ENCODE assay signal across 8 cellular contexts in genomic region chr3:135966349-135966695, GRCh38. TPM values are rescaled to one million over a fixed set of nuclear protein-coding genes. Genes with fewer than 3 reads are reported as not detected.
DNase-seq lines count a peak whose midpoint lies in the region; ATAC-seq and TF ChIP-seq lines count a peak whose summit lies in the region.

No MANE protein-coding gene starts in this region.

- TF ChIP-seq CTCF in CD14-positive monocyte (IDR thresholded peaks at IDR 0.05) (no peak), H9 (conservative IDR thresholded peaks at IDR 0.05) (no peak), fibroblast of pulmonary artery (IDR thresholded peaks at IDR 0.05; ENCODE audit: low read length, missing control alignments) (no peak), osteoblast (IDR thresholded peaks at IDR 0.05; ENCODE audit: extremely low read depth, low read depth, low read length) (no peak)

- H3K27me3 ChIP-seq in H9 (ENCODE audit: insufficient read depth, low read length) (no peaks in the 10 kb centered on the region), osteoblast (ENCODE audit: insufficient read depth, low read length) (no peaks in the 10 kb centered on the region)

- intact Hi-C loops in CD14-positive monocyte (cut with micrococcal nuclease) = no loop called here

- H3K4me3 Mint-ChIP-seq in CD14-positive monocyte = peak overlapping the region; percentile 78 to 89
- H3K4me3 Mint-ChIP-seq in H9 = peak overlapping the region; percentile 74 to 89

- H4K20me1 ChIP-seq in H9 (ENCODE audit: control insufficient read depth, insufficient read depth, insufficient read length) = no peaks in the 10 kb centered on the region
- peaks cover 6% of the 10 kb centered on the region for H4K20me1 ChIP-seq in osteoblast (ENCODE audit: insufficient read depth, low read length)

- peaks cover 4% of the 10 kb centered on the region for H3K23me2 ChIP-seq in H9 (ENCODE audit: insufficient read length, low read depth, low read length, poor library complexity, severe bottlenecking)

- no peak overlapping the region for H3T11ph ChIP-seq in H9 (ENCODE audit: low read length)

- H3K4me2 ChIP-seq in H9 (ENCODE audit: insufficient read depth, insufficient read length, low read length) = peak overlapping the region; percentile 68
- H3K4me2 ChIP-seq in osteoblast (ENCODE audit: insufficient read depth, low read length) = peak overlapping the region; percentile 95

- H3K27me3 Mint-ChIP-seq in CD14-positive monocyte (ENCODE audit: low read depth in 3 of 3) (peaks cover 21 to 32% (median 22%) of the 10 kb centered on the region in 3 donors), H9 (ENCODE audit: low read depth) (no peaks in the 10 kb centered on the region; the same call in 1 of the 2 replicates)

- H2BK20ac ChIP-seq in H9 (ENCODE audit: low read depth, low read length, poor library complexity, severe bottlenecking) = no peak overlapping the region

- H3K9me3 Mint-ChIP-seq in CD14-positive monocyte (peaks cover 0 to 8% (median 5%) of the 10 kb centered on the region in 7 donors), H9 (peaks cover 0 to 3% of the 10 kb centered on the region in 2 experiments; a peak in 1 of 5 replicates)

- H3K36me3 Mint-ChIP-seq in CD14-positive monocyte (peaks cover 0 to 3% of the 10 kb centered on the region in 2 donors), H9 (ENCODE audit: insufficient read depth in 1 of 3, low read depth in 3 of 3) (peaks cover 6 to 18% (median 9%) of the 10 kb centered on the region in 3 experiments)

- no peak overlapping the region for H3K23ac ChIP-seq in H9 (ENCODE audit: insufficient read length, low read depth, low read length)

- H3K27ac Mint-ChIP-seq in CD14-positive monocyte (no peak overlapping the region), H9 (peak overlapping the region; percentile 78 to 94 (median 85); a peak in 6 of 7 replicates)

- no peak overlapping the region for H3K56ac ChIP-seq in H9 (ENCODE audit: insufficient read length, low read depth, low read length)

- peak overlapping the region; percentile 21; the same call in 1 of the 2 replicates for H3K14ac ChIP-seq in H9 (ENCODE audit: insufficient read depth, low read length)

- H3K27ac ChIP-seq in H9 (ENCODE audit: insufficient read length, low read depth, low read length) = no peak overlapping the region
- peak overlapping the region; percentile 71 for H3K27ac ChIP-seq in osteoblast (ENCODE audit: low read depth, low read length)

- H3K18ac ChIP-seq in H9 (ENCODE audit: insufficient read length, low read depth, low read length) = peak overlapping the region; percentile 23

- DNase-seq in CD14-positive monocyte (ENCODE audit: low spot score) (no peak), H9 (no peak), fibroblast of pulmonary artery (ENCODE audit: low read depth) (peak; percentile 40), osteoblast (ENCODE audit: insufficient read length, low spot score, missing footprints) (no peak), NCI-H146 (lab: John Stamatoyannopoulos, UW) (no peak), H4 (ENCODE audit: low spot score) (no peak)
- no peak for DNase-seq in stimulated activated naive CD4-positive, alpha-beta T cell treated with Interleukin-2 at 50 U/mL for 16 hours (lab: John Stamatoyannopoulos, UW)

- H3K79me1 ChIP-seq in H9 (ENCODE audit: insufficient read depth, low read depth, low read length, poor library complexity, severe bottlenecking) = no peaks in the 10 kb centered on the region

- no peak overlapping the region for H2AK5ac ChIP-seq in H9 (ENCODE audit: insufficient read length, low read length)

- peak; percentile 56 for ATAC-seq in SK-N-SH treated with all-trans-retinoic acid at 6 μM for 48 hours

- no peak overlapping the region for H2BK5ac ChIP-seq in H9 (ENCODE audit: insufficient read length, low read length)

- H3K9ac ChIP-seq in H9 (ENCODE audit: extremely low read depth, insufficient read length, low read length) = peak overlapping the region; percentile 63

- H3K4me3 ChIP-seq in fibroblast of pulmonary artery (replicated peaks; ENCODE audit: low read depth, low read length) (peak overlapping the region; percentile 83), osteoblast (ENCODE audit: insufficient read depth, low read length) (peak overlapping the region; percentile 86)

- H2BK12ac ChIP-seq in H9 (ENCODE audit: insufficient read length, low read depth, low read length) = no peak overlapping the region

- peak overlapping the region; percentile 61 for H2BK120ac ChIP-seq in H9 (ENCODE audit: low read depth, low read length, poor library complexity, severe bottlenecking)

- H2AFZ ChIP-seq in H9 (ENCODE audit: low read length) (no peak overlapping the region), osteoblast (ENCODE audit: low read length) (peak overlapping the region; percentile 76)

- H4K5ac ChIP-seq in H9 (ENCODE audit: insufficient read length, low read depth, low read length) = no peak overlapping the region

- H3K36me3 ChIP-seq in osteoblast (ENCODE audit: insufficient read depth, low read length) = no peaks in the 10 kb centered on the region

- H3K9me3 ChIP-seq in H9 (ENCODE audit: control insufficient read depth, low read depth, low read length) (no peaks in the 10 kb centered on the region), osteoblast (ENCODE audit: low read depth, low read length) (no peaks in the 10 kb centered on the region)

- H2BK15ac ChIP-seq in H9 (ENCODE audit: low read depth, low read length) = no peak overlapping the region

- H3K4me1 ChIP-seq in H9 (ENCODE audit: insufficient read depth, low read length) (peaks cover 9% of the 10 kb centered on the region), osteoblast (ENCODE audit: insufficient read depth, low read length) (peaks cover 19% of the 10 kb centered on the region)

- H3K79me2 ChIP-seq in H9 (ENCODE audit: insufficient read depth, low read length) (peaks cover 3% of the 10 kb centered on the region; the same call in 1 of the 2 replicates), osteoblast (ENCODE audit: insufficient read depth, low read length) (peaks cover 49% of the 10 kb centered on the region)

- no peak overlapping the region for H4K91ac ChIP-seq in H9 (ENCODE audit: insufficient read length, low read depth, low read length)

- H4K8ac ChIP-seq in H9 (replicated peaks; ENCODE audit: insufficient read length, low read depth, low read length) = no peak overlapping the region

- H3K4me1 Mint-ChIP-seq in CD14-positive monocyte = peaks cover 12% of the 10 kb centered on the region
- H3K4me1 Mint-ChIP-seq in H9 = peaks cover 45 to 50% of the 10 kb centered on the region in 2 experiments

- no peak overlapping the region for H3K4ac ChIP-seq in H9 (ENCODE audit: low read depth, low read length)

- no CpG with 5 or more reads among the region's 29 CpGs for WGBS in H9 (ENCODE audit: extremely low coverage, insufficient read length, low lambda C conversion rate)

TF ChIP-seq in SK-N-SH treated with all-trans-retinoic acid at 6 μM for 48 hours, 23 proteins besides CTCF, POLR2A, EP300 and RAD21 (continues in another document):
- TF ChIP-seq TCF4 (CRISPR knock-in tag; IDR thresholded peaks at IDR 0.05; ENCODE audit: borderline replicate concordance) (no peak), SNAI2 (CRISPR knock-in tag; IDR thresholded peaks at IDR 0.05) (no peak), TOX (CRISPR knock-in tag; IDR thresholded peaks at IDR 0.05; ENCODE audit: borderline replicate concordance) (no peak), CSRNP3 (CRISPR knock-in tag; IDR thresholded peaks at IDR 0.05) (no peak), CREB5 (CRISPR knock-in tag; IDR thresholded peaks at IDR 0.05; ENCODE audit: low read depth) (no peak), GLIS3 (CRISPR knock-in tag; IDR thresholded peaks at IDR 0.05) (no peak), ZFP30 (CRISPR knock-in tag; IDR thresholded peaks at IDR 0.05) (no peak), ZNF565 (CRISPR knock-in tag; conservative IDR thresholded peaks at IDR 0.05; ENCODE audit: low read depth) (no peak), PPARA (CRISPR knock-in tag; IDR thresholded peaks at IDR 0.05; ENCODE audit: borderline replicate concordance) (no peak), ISL1 (CRISPR knock-in tag; IDR thresholded peaks at IDR 0.05) (no peak), RARB (CRISPR knock-in tag; IDR thresholded peaks at IDR 0.05) (no peak)

RNA-seq across cellular contexts. Expression of gene PPP2R3A, which starts 0.8 kb away (rescaled TPM):
- under 1 TPM; 0.09 to 0.10 TPM for polyA plus RNA-seq in CD14-positive monocyte
- total RNA-seq in H9 (2021) (12.4 and 12.6 TPM in 2 replicates), osteoblast (23.9 and 24.2 TPM in 2 replicates)
- 7.5 and 9.0 TPM in 2 replicates for total RNA-seq in H4 (2014; rRNA removed; shearing (Covaris generic))

Comparison
In these comparisons a context has a peak if more than half of its experiments do, and no peak if none do; other contexts are left out.
1. H3K27ac Mint-ChIP-seq: peak in H9 (3 of 3); none in CD14-positive monocyte (0 of 7).